9 cellular contexts compared by ENCODE assay signal in genomic region chr17:309361-309888, GRCh38. TPM values are rescaled to one million over a fixed set of nuclear protein-coding genes. Genes with fewer than 3 reads are reported as not detected.
DNase-seq lines count a peak whose midpoint lies in the region; ATAC-seq, FAIRE-seq and TF ChIP-seq lines count a peak whose summit lies in the region.
"Had no signal": no experiment of that assay in that cellular context is flagged by ENCODE, and none has a peak within 500 bp of the region (broad histone marks: within the 10 kb centered on the region; RNA-seq: fewer than 3 reads in every experiment).

No MANE protein-coding gene starts in this region.

- FAIRE-seq in frontal cortex (lab: Jason Lieb, UNC), result no peak

- H3K27ac Mint-ChIP-seq in memory B cell, result no peak overlapping the region
- H3K27ac Mint-ChIP-seq: activated CD4-positive, alpha-beta T cell treated with anti-CD3 and anti-CD28 coated beads, Interleukin-2, amount 10 ng/mL, durations not matched to agents 7 days and 5 days had no signal

- H3K9me3 Mint-ChIP-seq in memory B cell, result no peaks in the 10 kb centered on the region
- H3K9me3 Mint-ChIP-seq: activated CD4-positive, alpha-beta T cell treated with anti-CD3 and anti-CD28 coated beads, Interleukin-2, amount 10 ng/mL, durations not matched to agents 7 days and 5 days had no signal

- no peak overlapping the region for H3K4me3 Mint-ChIP-seq in memory B cell
- H3K4me3 Mint-ChIP-seq: activated CD4-positive, alpha-beta T cell treated with anti-CD3 and anti-CD28 coated beads, Interleukin-2, amount 10 ng/mL, durations not matched to agents 7 days and 5 days had no signal

- no peaks in the 10 kb centered on the region for H3K36me3 Mint-ChIP-seq in memory B cell

- in situ Hi-C loops in astrocyte of the spinal cord (cut with HindIII; ENCODE audit: low sequenced_read_pairs), result no loop called here

- H3K4me3 ChIP-seq in AG10803 (ENCODE audit: low read length) (no peak overlapping the region), HFF-Myc (replicated peaks; ENCODE audit: low read depth, low read length) (no peak overlapping the region), astrocyte of the spinal cord (ENCODE audit: low read depth, low read length) (no peak overlapping the region)

- H3K4me1 Mint-ChIP-seq in memory B cell, result peaks cover 5% of the 10 kb centered on the region
- H3K4me1 Mint-ChIP-seq: activated CD4-positive, alpha-beta T cell treated with anti-CD3 and anti-CD28 coated beads, Interleukin-2, amount 10 ng/mL, durations not matched to agents 7 days and 5 days had no signal

- H3K27me3 Mint-ChIP-seq in memory B cell, result no peaks in the 10 kb centered on the region
- H3K27me3 Mint-ChIP-seq: activated CD4-positive, alpha-beta T cell treated with anti-CD3 and anti-CD28 coated beads, Interleukin-2, amount 10 ng/mL, durations not matched to agents 7 days and 5 days had no signal

- no peak for DNase-seq in AG10803 (ENCODE audit: low read depth)
- no peak for DNase-seq in HFF-Myc (ENCODE audit: extremely low read depth, low read depth)
- no peak for DNase-seq in astrocyte of the spinal cord (ENCODE audit: low read depth, low spot score)
- peak; percentile 25 to 37 for DNase-seq in memory B cell (ENCODE audit: low spot score in 2 of 2)
- DNase-seq in cortex of kidney (lab: John Stamatoyannopoulos, UW), result no peak
- no peak for DNase-seq in frontal cortex (ENCODE audit: low spot score in 2 of 2)
- no peak for DNase-seq in kidney tubule cell (ENCODE audit: low spot score)
- no peak for DNase-seq in activated effector memory CD4-positive, alpha-beta T cell treated with anti-CD3 and anti-CD28 coated beads, Interleukin-2, amount 50 U/mL, for 16 hours
- DNase-seq: activated CD4-positive, alpha-beta T cell treated with anti-CD3 and anti-CD28 coated beads, Interleukin-2, amount 10 ng/mL, durations not matched to agents 7 days and 5 days had no signal

- TF ChIP-seq CTCF in AG10803 (conservative IDR thresholded peaks at IDR 0.05; ENCODE audit: low read length) (peak; percentile 15; the same call in 1 of the 2 replicates), HFF-Myc (IDR thresholded peaks at IDR 0.05; ENCODE audit: low read depth, low read length, missing control alignments) (peak; percentile 70), astrocyte of the spinal cord (IDR thresholded peaks at IDR 0.05; ENCODE audit: low read depth, low read length) (peak; percentile 42)

- peak; percentile 74 for ATAC-seq in memory B cell (ENCODE audit: low read depth)

RNA-seq across cellular contexts. Expression of gene RPH3AL, which starts 43.2 kb away (rescaled TPM):
- 3.3 TPM for total RNA-seq in frontal cortex

Comparison
In these comparisons a context has a peak if more than half of its experiments do, and no peak if none do; other contexts are left out.
1. DNase-seq: peak in memory B cell (2 of 2); none in AG10803 (single experiment), HFF-Myc (single experiment), astrocyte of the spinal cord (single experiment), cortex of kidney (single experiment), frontal cortex (0 of 2), kidney tubule cell (single experiment) and activated effector memory CD4-positive, alpha-beta T cell treated with anti-CD3 and anti-CD28 coated beads, Interleukin-2, amount 50 U/mL, for 16 hours (single experiment).
2. CTCF ChIP-seq: peak in every context shown above with its lines; median percentile 70 in HFF-Myc; 42 in astrocyte of the spinal cord; 15 in AG10803.